In the genomic region with DNA sequence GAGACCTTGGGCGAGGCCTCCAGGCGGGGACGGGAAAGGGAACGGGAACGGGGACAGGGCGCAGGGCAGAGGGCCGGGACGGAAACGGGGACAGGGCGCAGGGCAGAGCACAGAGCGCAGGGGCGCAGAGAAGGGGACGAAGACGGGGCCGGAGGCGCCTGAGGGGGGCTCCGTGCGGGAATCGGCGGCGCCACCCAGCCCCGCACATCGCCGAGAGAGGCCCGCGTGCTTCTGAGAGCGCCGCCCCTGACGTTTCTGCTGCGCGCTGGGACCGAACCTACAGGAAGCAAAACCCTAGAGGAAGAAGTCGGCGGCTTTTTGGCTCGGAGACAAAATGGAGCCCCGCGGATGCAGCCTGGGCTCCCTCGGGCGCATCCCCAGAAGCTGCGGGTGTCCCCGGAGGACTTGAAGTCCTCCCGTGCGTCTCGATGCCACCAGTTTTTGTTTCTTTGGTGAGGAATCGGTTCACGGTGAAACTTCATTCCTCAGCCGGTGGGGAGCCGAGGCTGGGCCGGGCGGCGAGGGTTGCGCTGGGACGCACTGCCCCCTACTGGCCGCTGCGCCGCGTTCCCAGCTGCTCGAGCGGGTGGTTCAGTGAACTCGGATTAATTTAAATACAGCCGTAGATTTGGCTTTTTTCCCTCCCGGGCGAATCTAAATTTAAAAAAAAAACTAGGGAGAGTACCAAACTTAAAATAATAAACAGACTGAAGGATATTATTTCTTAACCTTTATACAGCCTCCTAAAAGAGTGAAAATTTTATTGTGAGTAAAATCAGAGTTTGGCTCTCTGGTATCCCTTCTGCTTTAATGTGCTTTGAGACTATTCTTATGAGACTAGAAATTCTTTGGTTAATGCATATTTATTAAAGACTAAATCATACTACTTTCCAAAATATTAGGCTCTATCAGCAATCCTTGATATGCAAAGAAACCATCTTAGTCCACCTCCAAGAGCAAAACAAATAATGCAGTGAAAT, we compare ENCODE assay signal across 8 cellular contexts.
DNase-seq lines count a peak whose midpoint lies in the region; ATAC-seq and TF ChIP-seq lines count a peak whose summit lies in the region.

No MANE protein-coding gene starts in this region.

- ATAC-seq in GM18868 (IDR thresholded peaks at IDR 0.05; ENCODE audit: unreplicated experiment), result peak; percentile 90
- peak; percentile 93 for ATAC-seq in HG03135 (IDR thresholded peaks at IDR 0.05; ENCODE audit: unreplicated experiment)

- DNase-seq in BJ (ENCODE audit: low read depth) (peak; percentile 16), NCI-H774 (lab: John Stamatoyannopoulos, UW) (peak; percentile 49), erythroblast (lab: John Stamatoyannopoulos, UW) (peak; percentile 72 to 77), mucosa of gallbladder (ENCODE audit: low spot score) (peak; percentile 81)
- peak; percentile 70 for DNase-seq in activated T-cell treated with anti-CD3 and anti-CD28 coated beads, Interleukin-2, amount 50 U/mL, for 1 hour
- DNase-seq in stimulated activated CD8-positive, alpha-beta memory T cell treated with anti-CD3 and anti-CD28 coated beads, Interleukin-2, amount 100 ng/mL, for 48 hours (ENCODE audit: low read depth in 2 of 2), result peak; percentile 59 to 60

- H3K4me3 ChIP-seq in BJ (ENCODE audit: low read depth, low read length), result peak overlapping the region; percentile 55

- peak; percentile 96 for TF ChIP-seq CTCF in BJ (IDR thresholded peaks at IDR 0.05; ENCODE audit: insufficient read depth, low read depth, low read length)

- no peaks in the 10 kb centered on the region for H3K36me3 ChIP-seq in BJ (ENCODE audit: control insufficient read depth, insufficient read depth, low read length)

- POLR2A ChIA-PET in BJ (lab: Charles Lee), result interaction anchor here (0.5 kb wide), 1 partner anchor 81 kb away, joined by 4 read pairs; no protein-coding TSS in a partner anchor

- CTCF ChIA-PET in BJ (lab: Yijun Ruan, JAX), result interaction anchor here (0.5 to 1.5 kb wide), 7 partner anchors 9 to 297 kb away, joined by 3 to 6 read pairs (median 3); no protein-coding TSS in a partner anchor

- no peak for TF ChIP-seq POLR2A in erythroblast (IDR thresholded peaks at IDR 0.05; ENCODE audit: low read length)

- H3K27me3 ChIP-seq in BJ (ENCODE audit: control insufficient read depth, insufficient read depth, low read length), result no peaks in the 10 kb centered on the region; the same call in 1 of the 2 replicates

Comparison
In these comparisons a context has a peak if more than half of its experiments do, and no peak if none do; other contexts are left out.
1. Peak in every context shown above with its lines: DNase-seq, ATAC-seq and H3K4me3 ChIP-seq.
2. DNase-seq: peak in every context shown above with its lines; median percentile 81 in mucosa of gallbladder; 74 in erythroblast; 70 in activated T-cell treated with anti-CD3 and anti-CD28 coated beads, Interleukin-2, amount 50 U/mL, for 1 hour; 60 in stimulated activated CD8-positive, alpha-beta memory T cell treated with anti-CD3 and anti-CD28 coated beads, Interleukin-2, amount 100 ng/mL, for 48 hours; 49 in NCI-H774; 16 in BJ.